ENCODE assay signal across 18 cellular contexts in the genomic region with DNA sequence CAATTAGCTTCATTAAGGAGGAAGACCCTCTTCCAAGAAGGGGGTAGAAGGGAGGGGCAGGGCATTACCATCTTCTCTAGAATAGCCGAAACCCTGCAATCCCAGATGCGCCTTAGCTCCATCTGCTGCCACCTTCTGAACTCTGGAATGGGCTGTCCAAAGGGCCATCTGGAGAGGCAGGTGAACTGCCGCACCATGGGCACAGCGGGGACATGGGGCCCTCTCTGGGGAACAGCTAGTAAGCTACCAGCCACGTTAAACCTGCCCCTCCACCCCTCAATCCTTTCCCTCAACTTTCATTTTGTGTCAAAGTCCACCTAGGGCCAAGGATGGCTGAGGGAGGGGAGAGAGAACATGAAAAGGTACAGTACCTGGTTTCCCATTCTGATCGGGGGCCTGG. TPM values are rescaled to one million over a fixed set of nuclear protein-coding genes. Genes with fewer than 3 reads are reported as not detected.
A peak's percentile ranks its signal among the peaks of the same experiment; 100 is the strongest.
DNase-seq lines count a peak whose midpoint lies in the region; ATAC-seq and TF ChIP-seq lines count a peak whose summit lies in the region.
"Had no signal": no experiment of that assay in that cellular context is flagged by ENCODE, and none has a peak within 500 bp of the region (broad histone marks: within the 10 kb centered on the region; RNA-seq: fewer than 3 reads in every experiment).

No MANE protein-coding gene starts in this region.

- H3K27me3 Mint-ChIP-seq in effector memory CD8-positive, alpha-beta T cell = no peaks in the 10 kb centered on the region
- H3K27me3 Mint-ChIP-seq in neural crest cell (ENCODE audit: low read depth) (no peaks in the 10 kb centered on the region), Calu3 (ENCODE audit: unreplicated experiment) (no peaks in the 10 kb centered on the region)
- H3K27me3 Mint-ChIP-seq: activated T-helper 17 cell treated with anti-CD3 and anti-CD28 coated beads, Interleukin-2, amount 50 U/mL, for 72 hours; T-helper 17 cell had no signal

- CTCF ChIA-PET in Calu3 (lab: Charles Lee) = no interaction called here

- intact Hi-C loops in Calu3 (cut with micrococcal nuclease; ENCODE audit: unreplicated experiment) = no loop called here

- H3K4me1 Mint-ChIP-seq in effector memory CD8-positive, alpha-beta T cell (ENCODE audit: low read depth in 2 of 2) = peaks cover 9 to 15% of the 10 kb centered on the region in 2 donors
- peaks cover 48% of the 10 kb centered on the region for H3K4me1 Mint-ChIP-seq in neural crest cell
- H3K4me1 Mint-ChIP-seq in Calu3 (ENCODE audit: low read depth, unreplicated experiment) = no peaks in the 10 kb centered on the region

- no TSS peak for BruUV-seq in Calu3 (replicated peaks; lab: Mats Ljungman, UMichigan)

- no peaks in the 10 kb centered on the region for H3K9me3 Mint-ChIP-seq in effector memory CD8-positive, alpha-beta T cell
- H3K9me3 Mint-ChIP-seq in neural crest cell = no peaks in the 10 kb centered on the region
- no peaks in the 10 kb centered on the region for H3K9me3 Mint-ChIP-seq in Calu3 (ENCODE audit: low read depth, unreplicated experiment)
- H3K9me3 Mint-ChIP-seq: activated T-helper 17 cell treated with anti-CD3 and anti-CD28 coated beads, Interleukin-2, amount 50 U/mL, for 72 hours had no signal

- TF ChIP-seq CTCF in neural crest cell (conservative IDR thresholded peaks at IDR 0.05) = no peak
- TF ChIP-seq CTCF in Calu3 (IDR thresholded peaks at IDR 0.05; ENCODE audit: unreplicated experiment) = no peak

- H3K4me3 Mint-ChIP-seq in effector memory CD8-positive, alpha-beta T cell = no peak overlapping the region
- peak overlapping the region; percentile 5 for H3K4me3 Mint-ChIP-seq in neural crest cell
- H3K4me3 Mint-ChIP-seq in Calu3 (ENCODE audit: low read depth, unreplicated experiment) = no peak overlapping the region
- H3K4me3 Mint-ChIP-seq: activated T-helper 17 cell treated with anti-CD3 and anti-CD28 coated beads, Interleukin-2, amount 50 U/mL, for 72 hours; CD14-positive monocyte; T-helper 17 cell had no signal

- ATAC-seq in effector memory CD8-positive, alpha-beta T cell (replicated peaks) = no peak
- no peak for ATAC-seq in GM18519 (IDR thresholded peaks at IDR 0.05; ENCODE audit: low FRiP score, unreplicated experiment)
- ATAC-seq: activated T-helper 17 cell treated with anti-CD3 and anti-CD28 coated beads, Interleukin-2, amount 50 U/mL, for 72 hours; HCT116; left cardiac atrium; Panc1; T-helper 17 cell had no signal

- DNase-seq in NCI-H1417 (lab: John Stamatoyannopoulos, UW) (peak in 2 of 3 experiments; percentile 69 to 84), NCI-H748 treated with DMSO at 0.1 percent for 48 hours (lab: John Stamatoyannopoulos, UW) (peak; percentile 44), neural crest cell (ENCODE audit: low read depth, low spot score) (no peak), Calu3 (no peak), glomerular visceral epithelial cell (ENCODE audit: extremely low spot score) (no peak)
- DNase-seq in effector memory CD8-positive, alpha-beta T cell = no peak
- DNase-seq: activated CD4-positive, alpha-beta T cell treated with anti-CD3 and anti-CD28 coated beads, Interleukin-2, amount 50 U/mL, for 1 hour; effector memory CD4-positive, alpha-beta T cell; IMR-90; left cardiac atrium; midbrain; substantia nigra; T-helper 17 cell had no signal

- peak overlapping the region; percentile 21 to 86 for H3K27ac Mint-ChIP-seq in effector memory CD8-positive, alpha-beta T cell
- no peak overlapping the region for H3K27ac Mint-ChIP-seq in neural crest cell (ENCODE audit: unreplicated experiment)
- H3K27ac Mint-ChIP-seq in Calu3 (ENCODE audit: unreplicated experiment) = no peak overlapping the region
- H3K27ac Mint-ChIP-seq: activated T-helper 17 cell treated with anti-CD3 and anti-CD28 coated beads, Interleukin-2, amount 50 U/mL, for 72 hours; T-helper 17 cell had no signal

- H3K36me3 Mint-ChIP-seq in effector memory CD8-positive, alpha-beta T cell (ENCODE audit: insufficient read depth) = peaks cover 20% of the 10 kb centered on the region
- peaks cover 3% of the 10 kb centered on the region for H3K36me3 Mint-ChIP-seq in neural crest cell (ENCODE audit: low read depth)
- no peaks in the 10 kb centered on the region for H3K36me3 Mint-ChIP-seq in Calu3 (ENCODE audit: insufficient read depth, unreplicated experiment)

RNA-seq across cellular contexts. Expression of a gene that starts 56.8 kb away (rescaled TPM):
- 96.2 and 97.5 TPM in 2 replicates for total RNA-seq in neural crest cell
- 94.2 and 105 TPM in 2 replicates for total RNA-seq in Calu3 (2022)

RNA-seq across cellular contexts. Expression of a gene that starts 56.9 kb away (rescaled TPM):
- total RNA-seq in neural crest cell (16.0 and 17.3 TPM in 2 replicates), Calu3 (2022) (12.9 and 14.5 TPM in 2 replicates)

Comparison
In these comparisons a context has a peak if more than half of its experiments do, and no peak if none do; other contexts are left out.
1. DNase-seq: peak in NCI-H1417 (2 of 3) and NCI-H748 treated with DMSO at 0.1 percent for 48 hours (single experiment); none in effector memory CD8-positive, alpha-beta T cell (0 of 3), neural crest cell (single experiment), Calu3 (single experiment) and glomerular visceral epithelial cell (single experiment).
2. H3K27ac Mint-ChIP-seq: peak in effector memory CD8-positive, alpha-beta T cell (2 of 2); none in neural crest cell (single experiment) and Calu3 (single experiment).